In the genomic region with DNA sequence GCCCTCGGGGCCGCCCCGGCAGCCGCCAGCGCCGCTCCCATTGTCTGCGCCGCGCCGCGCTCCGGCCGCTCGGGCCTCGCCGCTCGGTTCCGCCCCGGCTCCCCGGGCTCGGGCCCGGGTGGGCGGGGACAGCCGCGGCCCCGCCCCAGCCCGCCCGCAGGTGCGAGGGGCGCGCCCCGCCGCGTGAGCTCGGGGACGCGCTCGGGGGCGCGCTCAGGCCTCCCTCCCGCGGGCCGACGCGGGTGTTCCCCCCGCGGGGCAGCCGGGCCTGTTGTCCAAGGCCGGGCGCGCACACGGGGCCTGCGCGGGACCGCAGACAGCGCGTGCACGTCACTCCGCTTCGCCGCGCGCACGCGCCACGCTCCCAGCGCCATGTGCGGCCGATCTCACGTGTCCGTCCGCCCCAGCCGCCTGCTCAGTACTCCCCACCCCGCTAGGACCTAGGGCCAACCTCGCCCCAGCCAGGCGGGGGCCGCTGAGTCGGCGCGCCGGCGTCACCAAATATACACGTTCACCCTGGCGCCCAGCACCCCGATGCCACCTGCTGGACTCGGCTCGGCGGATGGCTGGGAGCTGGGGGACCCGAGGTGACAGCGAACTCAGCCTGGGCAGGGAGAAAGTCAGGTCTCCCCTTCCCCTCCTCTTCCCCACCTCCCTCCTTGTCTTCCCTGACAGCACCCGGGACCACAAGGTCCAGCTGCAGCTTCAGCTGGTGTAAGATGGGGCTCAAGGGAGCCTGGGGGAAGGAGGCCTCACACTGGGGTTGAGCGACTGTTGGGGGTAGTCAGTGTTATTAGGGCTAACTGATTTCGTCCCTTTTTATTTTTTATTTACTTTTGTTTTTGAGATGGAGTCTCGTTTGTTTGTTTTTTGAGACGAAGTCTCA, we compare ENCODE assay signal across 8 cellular contexts. TPM values are rescaled to one million over a fixed set of nuclear protein-coding genes. Genes with fewer than 3 reads are reported as not detected.
DNase-seq lines count a peak whose midpoint lies in the region; ATAC-seq, FAIRE-seq and TF ChIP-seq lines count a peak whose summit lies in the region.

No MANE protein-coding gene starts in this region.

- H3K4me2 ChIP-seq in GM12878 (ENCODE audit: control insufficient read depth, insufficient read depth): peak overlapping the region; percentile 90

- H3K9ac ChIP-seq in GM12878 (ENCODE audit: control insufficient read depth, insufficient read depth, low read length): peak overlapping the region; percentile 65

- H3K27me3 ChIP-seq in GM12878 (replicated peaks in 1 of 2; ENCODE audit: control insufficient read depth in 2 of 2, insufficient read depth in 2 of 2, low read length in 1 of 2) (no peaks in the 10 kb centered on the region), gastrocnemius medialis (no peaks in the 10 kb centered on the region)

- H3K4me1 ChIP-seq in GM12878 (ENCODE audit: control insufficient read depth, insufficient read depth, low read length): peaks cover 15% of the 10 kb centered on the region
- H3K4me1 ChIP-seq in gastrocnemius medialis: peaks cover 18 to 25% of the 10 kb centered on the region in 2 donors

- no peaks in the 10 kb centered on the region for H3K36me3 ChIP-seq in GM12878 (ENCODE audit: control insufficient read depth in 2 of 2, insufficient read depth in 2 of 2, low read length in 1 of 2)
- H3K36me3 ChIP-seq in gastrocnemius medialis: no peaks in the 10 kb centered on the region

- CTCF ChIA-PET in GM12878 (lab: Yijun Ruan, JAX): interaction anchor here (0.7 to 8.7 kb wide), 7 partner anchors 11 to 329 kb away, joined by 3 to 401 read pairs (median 4); partner anchors contain the start of genes GFI1B and RALGDS

- peaks cover 35% of the 10 kb centered on the region for H3K79me2 ChIP-seq in GM12878 (ENCODE audit: control insufficient read depth, insufficient read depth, low read length)

- TF ChIP-seq CTCF in 22Rv1 (IDR thresholded peaks at IDR 0.05): no peak
- peak; percentile 23 to 32 (median 26); a peak in 4 of 6 replicates for TF ChIP-seq CTCF in GM12878 (IDR thresholded peaks at IDR 0.05 in 2 of 3, conservative IDR thresholded peaks at IDR 0.05 in 1 of 3; ENCODE audit: control insufficient read depth in 2 of 3, extremely low read depth in 1 of 3, insufficient read depth in 1 of 3, low read depth in 3 of 3, low read length in 3 of 3)
- peak; percentile 32 to 54 (median 47) for TF ChIP-seq CTCF in gastrocnemius medialis (IDR thresholded peaks at IDR 0.05 in 4 of 5, conservative IDR thresholded peaks at IDR 0.05 in 1 of 5)

- TF ChIP-seq RAD21 in GM12878 (IDR thresholded peaks at IDR 0.05; ENCODE audit: insufficient read depth, low read depth, low read length): peak; percentile 27; the same call in 1 of the 2 replicates

- H3K27ac ChIP-seq in 22Rv1 (peak overlapping the region; percentile 88), GM12878 (ENCODE audit: control insufficient read depth, insufficient read depth) (peak overlapping the region; percentile 72), gastrocnemius medialis (peak overlapping the region; percentile 86 to 94 (median 88))

- peak overlapping the region; percentile 91 for H2AFZ ChIP-seq in GM12878 (ENCODE audit: control insufficient read depth, low read depth, low read length)

- 1% methylated on average over 16 of the region's 95 CpGs for WGBS in GM12878 (ENCODE audit: insufficient coverage, insufficient replicate concordance, low lambda C conversion rate, missing lambda C conversion rate)

- DNase-seq in NCI-H146 treated with DMSO at 0.1 percent for 48 hours (lab: John Stamatoyannopoulos, UW; ENCODE audit: unreplicated experiment) (peak; percentile 69), T1000 (lab: John Stamatoyannopoulos, UW) (peak; percentile 79), GM12878 (ENCODE audit: low read depth, low spot score) (peak; percentile 85), gastrocnemius medialis (peak; percentile 87 to 91)

- no peak for TF ChIP-seq POLR2A in GM12878 (IDR thresholded peaks at IDR 0.05; ENCODE audit: low read depth, low read length)
- peak; percentile 66 to 76 for TF ChIP-seq POLR2A in gastrocnemius medialis (IDR thresholded peaks at IDR 0.05)

- H4K20me1 ChIP-seq in GM12878 (ENCODE audit: control insufficient read depth, insufficient read depth): no peaks in the 10 kb centered on the region

- TF ChIP-seq EP300 in GM12878 (IDR thresholded peaks at IDR 0.05; ENCODE audit: borderline replicate concordance in 1 of 2, control insufficient read depth in 1 of 2, low read depth in 2 of 2, low read length in 2 of 2): no peak

- in situ Hi-C loops in GM12878 (cut with MboI): loop anchor here (5.0 to 25.0 kb wide), 3 partner anchors 42 to 1887 kb away; no protein-coding TSS in a partner anchor
- in situ Hi-C loops in gastrocnemius medialis (cut with MboI; ENCODE audit: low sequenced_read_pairs in 4 of 4): loop anchor here in 3 of 4 donors (5.0 to 10.0 kb wide), 3 partner anchors 42 to 125 kb away; no protein-coding TSS in a partner anchor

- SMC1A ChIA-PET in GM12878 (lab: Charles Lee; ENCODE audit: uncharacterized antibody, unreplicated experiment): interaction anchor here (1.6 kb wide), 1 partner anchor 31 kb away, joined by 3 read pairs; no protein-coding TSS in a partner anchor

- H3K4me3 ChIP-seq in GM12878 (peak overlapping the region; percentile 55), iPS-11a (ENCODE audit: low read depth, low read length) (peak overlapping the region; percentile 45), gastrocnemius medialis (peak overlapping the region; percentile 23 to 67 (median 48))

- ATAC-seq in GM18498 (IDR thresholded peaks at IDR 0.05; ENCODE audit: unreplicated experiment): peak; percentile 70
- ATAC-seq in HG02884 (IDR thresholded peaks at IDR 0.05; ENCODE audit: unreplicated experiment): peak; percentile 56
- ATAC-seq in GM12878: peak; percentile 85
- ATAC-seq in gastrocnemius medialis: peak; percentile 70 to 77

- FAIRE-seq in GM12878 (lab: Jason Lieb, UNC): peak; percentile 88

- POLR2A ChIA-PET in GM12878 (lab: Charles Lee): interaction anchor here (0.6 to 3.2 kb wide), 6 partner anchors 16 to 336 kb away, joined by 3 to 20 read pairs (median 4); partner anchors contain the start of gene RALGDS

- BruUV-seq in GM12878 (replicated peaks; lab: Mats Ljungman, UMichigan): TSS peak; percentile 67

- no peaks in the 10 kb centered on the region for H3K9me3 ChIP-seq in GM12878 (replicated peaks; ENCODE audit: control insufficient read depth, insufficient read depth, low read length)
- H3K9me3 ChIP-seq in gastrocnemius medialis: no peaks in the 10 kb centered on the region

- intact Hi-C loops in GM12878 (cut with micrococcal nuclease; ENCODE audit: unreplicated experiment): loop anchor here (1.0 to 5.0 kb wide), 2 partner anchors 28 to 127 kb away; partner anchors contain the start of gene RALGDS
- intact Hi-C loops in gastrocnemius medialis (cut with DNase I; ENCODE audit: low total_unique reads): loop anchor here (1.0 to 2.0 kb wide), 3 partner anchors 35 to 127 kb away; partner anchors contain the start of gene GTF3C5

- RAD21 ChIA-PET in GM12878 (lab: Charles Lee; ENCODE audit: unreplicated experiment): interaction anchor here (1.4 to 8.2 kb wide), 2 partner anchors 33 to 127 kb away, joined by 6 to 219 read pairs; partner anchors contain the start of gene RALGDS

RNA-seq across cellular contexts. Expression of gene GBGT1, which starts 14.3 kb away (rescaled TPM):
- total RNA-seq in GM12878 (2013; cell fraction: nucleolus; rRNA removed): 19.1 and 27.5 TPM in 2 replicates
- 0.68 and 1.5 TPM in 2 replicates for total RNA-seq in GM12878 (2014; rRNA removed)
- 0.45 and 0.74 TPM in 2 replicates for total RNA-seq in GM12878 (2014; rRNA removed; fragmentation: Illumina TruSeq; extraction: Trizol)
- 1.3 and 1.4 TPM in 2 replicates for total RNA-seq in GM12878 (2021)
- polyA plus RNA-seq in GM12878 (2011; ENCODE audit: low read depth): 0.30 TPM
- polyA plus RNA-seq in GM12878 (2011; rRNA removed): 0.59 and 1.8 TPM in 2 replicates
- 1.8 and 2.2 TPM in 2 replicates for polyA plus RNA-seq in GM12878 (2011; cell fraction: cytosol; rRNA removed)
- 5.1 and 5.4 TPM in 2 replicates for polyA plus RNA-seq in GM12878 (2011; cell fraction: nucleus; rRNA removed)
- 1.1 and 1.6 TPM in 2 replicates for polyA plus RNA-seq in GM12878 (2012)
- 0.33 and 0.53 TPM in 2 replicates for polyA plus RNA-seq in GM12878 (2014; fragmentation: Illumina TruSeq; extraction: Trizol)
- polyA plus RNA-seq in GM12878 (2014; fragmentation: Nextera tagmentation; extraction: Ambion mirVana): under 1 TPM; 0.08 to 0.11 TPM
- 1.4 and 1.9 TPM in 2 replicates for polyA plus RNA-seq in GM12878 (2014; rRNA removed)
- under 1 TPM; 0.12 to 0.28 TPM for polyA plus RNA-seq in GM12878 (2016; fragmentation: Nextera tagmentation; extraction: Ambion mirVana)
- polyA minus RNA-seq in GM12878 (2011; rRNA and poly(A)+ RNA removed): 3.3 and 4.6 TPM in 2 replicates
- polyA minus RNA-seq in GM12878 (2011; cell fraction: cytosol; rRNA and poly(A)+ RNA removed): 1.5 and 2.1 TPM in 2 replicates
- polyA minus RNA-seq in GM12878 (2011; cell fraction: nucleus; rRNA and poly(A)+ RNA removed): 4.8 and 6.5 TPM in 2 replicates
- 10 to 100 TPM in 1 of 4 donors, 1 to 10 TPM in 2, under 1 TPM in 1; 0.15 to 10.3 (median 5.6) TPM for total RNA-seq in gastrocnemius medialis

RNA-seq across cellular contexts. Expression of gene RALGDS, which starts 28.3 kb away (rescaled TPM):
- total RNA-seq in GM12878 (2013; cell fraction: nucleolus; rRNA removed): 87.1 and 89.7 TPM in 2 replicates
- total RNA-seq in GM12878 (2014; rRNA removed): 29.7 and 34.1 TPM in 2 replicates
- 17.4 and 19.3 TPM in 2 replicates for total RNA-seq in GM12878 (2014; rRNA removed; fragmentation: Illumina TruSeq; extraction: Trizol)
- total RNA-seq in GM12878 (2021): 30.1 and 33.3 TPM in 2 replicates
- polyA plus RNA-seq in GM12878 (2011; ENCODE audit: low read depth): 15.0 TPM
- polyA plus RNA-seq in GM12878 (2011; rRNA removed): 33.7 and 48.6 TPM in 2 replicates
- polyA plus RNA-seq in GM12878 (2011; cell fraction: cytosol; rRNA removed): 56.3 and 59.0 TPM in 2 replicates
- 264 and 316 TPM in 2 replicates for polyA plus RNA-seq in GM12878 (2011; cell fraction: nucleus; rRNA removed)
- 22.6 and 37.4 TPM in 2 replicates for polyA plus RNA-seq in GM12878 (2012)
- polyA plus RNA-seq in GM12878 (2014; fragmentation: Illumina TruSeq; extraction: Trizol): 8.4 and 23.1 TPM in 2 replicates
- 1 to 10 TPM; 1.3 to 2.0 TPM for polyA plus RNA-seq in GM12878 (2014; fragmentation: Nextera tagmentation; extraction: Ambion mirVana)
- polyA plus RNA-seq in GM12878 (2014; rRNA removed): 43.7 and 49.3 TPM in 2 replicates
- 10 to 100 TPM in 1 of 2 experiments, 1 to 10 TPM in 1; 7.6 to 13.3 TPM for polyA plus RNA-seq in GM12878 (2016; fragmentation: Nextera tagmentation; extraction: Ambion mirVana)
- 22.2 and 36.1 TPM in 2 replicates for polyA minus RNA-seq in GM12878 (2011; rRNA and poly(A)+ RNA removed)
- polyA minus RNA-seq in GM12878 (2011; cell fraction: cytosol; rRNA and poly(A)+ RNA removed): 9.8 and 20.6 TPM in 2 replicates
- polyA minus RNA-seq in GM12878 (2011; cell fraction: nucleus; rRNA and poly(A)+ RNA removed): 38.2 and 39.3 TPM in 2 replicates
- 10 to 100 TPM; 21.1 to 47.0 (median 36.9) TPM for total RNA-seq in gastrocnemius medialis

RNA-seq across cellular contexts. Expression of gene OBP2B, which starts 59.7 kb away (rescaled TPM):
- total RNA-seq in GM12878 (2013; cell fraction: nucleolus; rRNA removed): not detected in 2 replicates
- total RNA-seq in GM12878 (2014; rRNA removed) (not detected in 2 replicates), GM12878 (2014; rRNA removed; fragmentation: Illumina TruSeq; extraction: Trizol) (not detected in 2 replicates), GM12878 (2021) (not detected in 2 replicates), gastrocnemius medialis (not detected)
- not detected for polyA plus RNA-seq in GM12878 (2011; ENCODE audit: low read depth)
- polyA plus RNA-seq in GM12878 (2011; rRNA removed) (not detected in 2 replicates), GM12878 (2014; fragmentation: Illumina TruSeq; extraction: Trizol) (not detected in 2 replicates), GM12878 (2014; fragmentation: Nextera tagmentation; extraction: Ambion mirVana) (not detected), GM12878 (2014; rRNA removed) (not detected in 2 replicates), GM12878 (2016; fragmentation: Nextera tagmentation; extraction: Ambion mirVana) (not detected)
- polyA plus RNA-seq in GM12878 (2011; cell fraction: cytosol; rRNA removed): not detected in 2 replicates
- polyA plus RNA-seq in GM12878 (2011; cell fraction: nucleus; rRNA removed): not detected in 2 replicates
- polyA plus RNA-seq in GM12878 (2012): not detected in 2 replicates
- polyA minus RNA-seq in GM12878 (2011; rRNA and poly(A)+ RNA removed): not detected in 2 replicates
- polyA minus RNA-seq in GM12878 (2011; cell fraction: cytosol; rRNA and poly(A)+ RNA removed): not detected in 2 replicates
- polyA minus RNA-seq in GM12878 (2011; cell fraction: nucleus; rRNA and poly(A)+ RNA removed): not detected in 2 replicates

Comparison
In these comparisons a context has a peak if more than half of its experiments do, and no peak if none do; other contexts are left out.
1. Peak in every context shown above with its lines: DNase-seq, ATAC-seq, H3K4me3 ChIP-seq and H3K27ac ChIP-seq.